In genomic region chr5:61347088-61347487, GRCh38 we compare ENCODE assay signal across 1 cellular context.
A peak's percentile ranks its signal among the peaks of the same experiment; 100 is the strongest.
TF ChIP-seq lines count a peak whose summit lies in the region.

No MANE protein-coding gene starts in this region.

TF ChIP-seq in HepG2, 621 proteins besides CTCF, POLR2A, EP300 and RAD21 (continued from another document and continues in another):
- TF ChIP-seq HNF1B (CRISPR knock-in tag; IDR thresholded peaks at IDR 0.05) = no peak
- no peak for TF ChIP-seq RBM39 (IDR thresholded peaks at IDR 0.05; ENCODE audit: low read depth, low read length, poor library complexity, severe bottlenecking)
- TF ChIP-seq ZNF609 (CRISPR knock-in tag; IDR thresholded peaks at IDR 0.05; ENCODE audit: borderline replicate concordance) = no peak
- no peak for TF ChIP-seq ZNF251 (CRISPR knock-in tag; IDR thresholded peaks at IDR 0.05)
- peak; percentile 45 for TF ChIP-seq TEAD3 (CRISPR knock-in tag; optimal IDR thresholded peaks at IDR 0.05; ENCODE audit: borderline replicate concordance)
- no peak for TF ChIP-seq ZNF280B (CRISPR knock-in tag; IDR thresholded peaks at IDR 0.05; ENCODE audit: borderline replicate concordance)
- no peak for TF ChIP-seq MXD4 (CRISPR knock-in tag; IDR thresholded peaks at IDR 0.05)
- no peak for TF ChIP-seq TCF7 (IDR thresholded peaks at IDR 0.05; ENCODE audit: low read depth)
- no peak for TF ChIP-seq PLSCR1 (CRISPR knock-in tag; IDR thresholded peaks at IDR 0.05; ENCODE audit: borderline replicate concordance)
- TF ChIP-seq STAG1 (CRISPR knock-in tag; IDR thresholded peaks at IDR 0.05) = peak; percentile 15; the same call in 1 of the 2 replicates
- TF ChIP-seq CAMTA2 (CRISPR knock-in tag; IDR thresholded peaks at IDR 0.05; ENCODE audit: borderline replicate concordance) = no peak
- peak; percentile 48; the same call in 1 of the 2 replicates for TF ChIP-seq HOMEZ (CRISPR knock-in tag; IDR thresholded peaks at IDR 0.05; ENCODE audit: low read depth)
- TF ChIP-seq MIER2 (CRISPR knock-in tag; IDR thresholded peaks at IDR 0.05) = no peak
- TF ChIP-seq THAP11 (CRISPR knock-in tag; IDR thresholded peaks at IDR 0.05) = no peak
- TF ChIP-seq CREBL2 (CRISPR knock-in tag; IDR thresholded peaks at IDR 0.05; ENCODE audit: borderline replicate concordance) = no peak
- peak; percentile 49 for TF ChIP-seq ARID5B (CRISPR knock-in tag; IDR thresholded peaks at IDR 0.05)
- TF ChIP-seq ZNF260 (CRISPR knock-in tag; IDR thresholded peaks at IDR 0.05; ENCODE audit: borderline replicate concordance, low read depth) = no peak
- no peak for TF ChIP-seq FOSL1 (CRISPR knock-in tag; IDR thresholded peaks at IDR 0.05; ENCODE audit: borderline replicate concordance)
- no peak for TF ChIP-seq MAFG (CRISPR knock-in tag; IDR thresholded peaks at IDR 0.05)
- TF ChIP-seq KDM1A (CRISPR knock-in tag; IDR thresholded peaks at IDR 0.05) = peak; percentile 54; the same call in 1 of the 2 replicates
- TF ChIP-seq ZNF639 (CRISPR knock-in tag; conservative IDR thresholded peaks at IDR 0.05) = no peak
- TF ChIP-seq ZNF577 (CRISPR knock-in tag; IDR thresholded peaks at IDR 0.05; ENCODE audit: borderline replicate concordance, low read depth) = no peak
- TF ChIP-seq PCBP1 (IDR thresholded peaks at IDR 0.05; ENCODE audit: borderline replicate concordance, low read depth, low read length) = no peak
- no peak for TF ChIP-seq BATF2 (CRISPR knock-in tag; IDR thresholded peaks at IDR 0.05)
- TF ChIP-seq ZNF784 (CRISPR knock-in tag; IDR thresholded peaks at IDR 0.05; ENCODE audit: borderline replicate concordance) = no peak
- TF ChIP-seq ZNF782 (CRISPR knock-in tag; IDR thresholded peaks at IDR 0.05; ENCODE audit: borderline replicate concordance) = no peak
- no peak for TF ChIP-seq ZNF629 (CRISPR knock-in tag; conservative IDR thresholded peaks at IDR 0.05)
- TF ChIP-seq HHEX (CRISPR knock-in tag; IDR thresholded peaks at IDR 0.05) = no peak
- peak; percentile 36; the same call in 1 of the 2 replicates for TF ChIP-seq FOXA3 (CRISPR knock-in tag; IDR thresholded peaks at IDR 0.05)
- TF ChIP-seq CERS6 (CRISPR knock-in tag; IDR thresholded peaks at IDR 0.05) = no peak
- TF ChIP-seq RBM22 (optimal IDR thresholded peaks at IDR 0.05; ENCODE audit: low read length) = no peak
- TF ChIP-seq TAF1 (CRISPR knock-in tag; IDR thresholded peaks at IDR 0.05) = no peak
- TF ChIP-seq THAP7 (CRISPR knock-in tag; IDR thresholded peaks at IDR 0.05) = no peak
- no peak for TF ChIP-seq CENPT (CRISPR knock-in tag; IDR thresholded peaks at IDR 0.05; ENCODE audit: low read depth)
- no peak for TF ChIP-seq ZBTB8A (CRISPR knock-in tag; IDR thresholded peaks at IDR 0.05; ENCODE audit: borderline replicate concordance, low read depth)
- TF ChIP-seq PTBP1 (IDR thresholded peaks at IDR 0.05; ENCODE audit: low read depth, low read length, poor library complexity, severe bottlenecking) = no peak
- TF ChIP-seq KLF12 (CRISPR knock-in tag; IDR thresholded peaks at IDR 0.05; ENCODE audit: borderline replicate concordance) = no peak
- TF ChIP-seq ZNF580 (CRISPR knock-in tag; IDR thresholded peaks at IDR 0.05; ENCODE audit: borderline replicate concordance, low read depth) = no peak
